In genomic region chr3:63970596-63971468, GRCh38 we compare ENCODE assay signal across 10 cellular contexts. TPM values are rescaled to one million over a fixed set of nuclear protein-coding genes. Genes with fewer than 3 reads are reported as not detected.
A peak's percentile ranks its signal among the peaks of the same experiment; 100 is the strongest.
DNase-seq lines count a peak whose midpoint lies in the region; ATAC-seq and TF ChIP-seq lines count a peak whose summit lies in the region.
"Had no signal": no experiment of that assay in that cellular context is flagged by ENCODE, and none has a peak within 500 bp of the region (broad histone marks: within the 10 kb centered on the region; RNA-seq: fewer than 3 reads in every experiment).

No MANE protein-coding gene starts in this region.

- H4K20me1 ChIP-seq in osteoblast (ENCODE audit: insufficient read depth, low read length): peaks cover 17% of the 10 kb centered on the region

- TF ChIP-seq CTCF in CD8-positive, alpha-beta T cell (IDR thresholded peaks at IDR 0.05): no peak
- no peak for TF ChIP-seq CTCF in osteoblast (IDR thresholded peaks at IDR 0.05; ENCODE audit: extremely low read depth, low read depth, low read length)

- POLR2A ChIA-PET in CD8-positive, alpha-beta T cell (lab: Charles Lee): interaction anchor here (1.0 to 2.0 kb wide), 3 partner anchors 8 to 59 kb away, joined by 3 to 12 read pairs (median 3); partner anchors contain the start of gene SCAANT1

- H3K4me2 ChIP-seq in osteoblast (ENCODE audit: insufficient read depth, low read length): no peak overlapping the region

- H3K27ac Mint-ChIP-seq in CD8-positive, alpha-beta T cell: peak overlapping the region; percentile 98
- H3K27ac Mint-ChIP-seq in T-helper 2 cell treated with Interferon-gamma antibody and Interleukin-4, amounts not matched to agents 5 μg/mL and 100 μg/mL, for 36 hours: peak overlapping the region; percentile 82

- DNase-seq in CD8-positive, alpha-beta T cell: no peak
- DNase-seq in T-helper 2 cell treated with Interferon-gamma antibody and Interleukin-4, amounts not matched to agents 5 μg/mL and 100 μg/mL, for 36 hours (ENCODE audit: low spot score): no peak
- DNase-seq in globus pallidus (ENCODE audit: low spot score) (peak; percentile 69), osteoblast (ENCODE audit: insufficient read length, low spot score, missing footprints) (no peak), COR-L47 (lab: John Stamatoyannopoulos, UW) (no peak), NCI-H1694 (lab: John Stamatoyannopoulos, UW) (no peak), iPS-NIHi7 (ENCODE audit: extremely low spot score) (no peak)

- no peaks in the 10 kb centered on the region for H3K27me3 ChIP-seq in CD8-positive, alpha-beta T cell (ENCODE audit: insufficient read depth, low read length)
- no peaks in the 10 kb centered on the region for H3K27me3 ChIP-seq in osteoblast (ENCODE audit: insufficient read depth, low read length)

- H3K4me1 ChIP-seq in CD8-positive, alpha-beta T cell (ENCODE audit: insufficient read depth, low read length): peaks cover 82% of the 10 kb centered on the region
- peaks cover 54% of the 10 kb centered on the region for H3K4me1 ChIP-seq in osteoblast (ENCODE audit: insufficient read depth, low read length)

- intact Hi-C loops in CD8-positive, alpha-beta T cell (cut with DNase I, micrococcal nuclease): loop anchor here in 1 of 2 experiments (2.0 kb wide), 1 partner anchor 52 kb away; the partner anchor contains the start of gene PSMD6

- no peak overlapping the region for H2AFZ ChIP-seq in osteoblast (ENCODE audit: low read length)

- H3K79me2 ChIP-seq in osteoblast (ENCODE audit: insufficient read depth, low read length): peaks cover 76% of the 10 kb centered on the region

- no peak for ATAC-seq in CD8-positive, alpha-beta T cell
- ATAC-seq in GM19452 (IDR thresholded peaks at IDR 0.05; ENCODE audit: unreplicated experiment): no peak
- ATAC-seq: mucosa of descending colon had no signal

- H3K36me3 Mint-ChIP-seq in CD8-positive, alpha-beta T cell: peaks cover 55% of the 10 kb centered on the region
- peaks cover 37% of the 10 kb centered on the region for H3K36me3 Mint-ChIP-seq in T-helper 2 cell treated with Interferon-gamma antibody and Interleukin-4, amounts not matched to agents 5 μg/mL and 100 μg/mL, for 36 hours (ENCODE audit: low read depth)

- H3K9me3 Mint-ChIP-seq in CD8-positive, alpha-beta T cell: no peaks in the 10 kb centered on the region
- no peaks in the 10 kb centered on the region for H3K9me3 Mint-ChIP-seq in T-helper 2 cell treated with Interferon-gamma antibody and Interleukin-4, amounts not matched to agents 5 μg/mL and 100 μg/mL, for 36 hours

- CTCF ChIA-PET in CD8-positive, alpha-beta T cell (lab: Charles Lee): interaction anchor here (0.9 kb wide), 1 partner anchor 24 kb away, joined by 3 read pairs; no protein-coding TSS in a partner anchor

- H3K4me3 Mint-ChIP-seq in CD8-positive, alpha-beta T cell: peak overlapping the region; percentile 93
- H3K4me3 Mint-ChIP-seq in T-helper 2 cell treated with Interferon-gamma antibody and Interleukin-4, amounts not matched to agents 5 μg/mL and 100 μg/mL, for 36 hours: peak overlapping the region; percentile 90

- peaks cover 87% of the 10 kb centered on the region for H3K4me1 Mint-ChIP-seq in CD8-positive, alpha-beta T cell (ENCODE audit: low read depth)
- peaks cover 83% of the 10 kb centered on the region for H3K4me1 Mint-ChIP-seq in T-helper 2 cell treated with Interferon-gamma antibody and Interleukin-4, amounts not matched to agents 5 μg/mL and 100 μg/mL, for 36 hours (ENCODE audit: low read depth)

- H3K36me3 ChIP-seq in CD8-positive, alpha-beta T cell (ENCODE audit: insufficient read depth, low read length): peaks cover 11% of the 10 kb centered on the region
- peaks cover 13% of the 10 kb centered on the region for H3K36me3 ChIP-seq in osteoblast (ENCODE audit: insufficient read depth, low read length)

- no peaks in the 10 kb centered on the region for H3K9me3 ChIP-seq in CD8-positive, alpha-beta T cell (ENCODE audit: low read length)
- no peaks in the 10 kb centered on the region for H3K9me3 ChIP-seq in osteoblast (ENCODE audit: low read depth, low read length)
- H3K9me3 ChIP-seq: mucosa of descending colon had no signal

- H3K4me3 ChIP-seq in CD8-positive, alpha-beta T cell (ENCODE audit: low read depth, low read length): peak overlapping the region; percentile 70
- H3K4me3 ChIP-seq in osteoblast (ENCODE audit: insufficient read depth, low read length): no peak overlapping the region
- H3K4me3 ChIP-seq: mucosa of descending colon had no signal

- peak overlapping the region; percentile 87 for H3K27ac ChIP-seq in CD8-positive, alpha-beta T cell (ENCODE audit: low read depth, low read length)
- peak overlapping the region; percentile 30 for H3K27ac ChIP-seq in osteoblast (ENCODE audit: low read depth, low read length)

- no peaks in the 10 kb centered on the region for H3K27me3 Mint-ChIP-seq in CD8-positive, alpha-beta T cell (ENCODE audit: low read depth)
- H3K27me3 Mint-ChIP-seq in T-helper 2 cell treated with Interferon-gamma antibody and Interleukin-4, amounts not matched to agents 5 μg/mL and 100 μg/mL, for 36 hours (ENCODE audit: low read depth): no peaks in the 10 kb centered on the region

RNA-seq across cellular contexts. Expression of gene PSMD6, which starts 52.5 kb away (rescaled TPM):
- total RNA-seq in CD8-positive, alpha-beta T cell: 100 to 1,000 TPM; 134 to 138 TPM
- 76.7 and 77.5 TPM in 2 replicates for total RNA-seq in osteoblast

RNA-seq across cellular contexts. Expression of gene SCAANT1, which starts 58.6 kb away (rescaled TPM):
- not detected for total RNA-seq in CD8-positive, alpha-beta T cell
- total RNA-seq in osteoblast: not detected in 2 replicates
- total RNA-seq: mucosa of descending colon, SK-MEL-5 had no signal
